24 cellular contexts compared by ENCODE assay signal in genomic region chr20:23562721-23563342, GRCh38. TPM values are rescaled to one million over a fixed set of nuclear protein-coding genes. Genes with fewer than 3 reads are reported as not detected.
"Had no signal": no experiment of that assay in that cellular context is flagged by ENCODE, and none has a peak within 500 bp of the region (broad histone marks: within the 10 kb centered on the region; RNA-seq: fewer than 3 reads in every experiment).

No MANE protein-coding gene starts in this region.

- H3K9me3 ChIP-seq: SJSA1 had no signal

- H3K4me3 ChIP-seq: SJSA1, SK-N-MC had no signal

- H3K27ac ChIP-seq: SJSA1, SK-N-MC had no signal

- DNase-seq: KBM-7, MV-4-11, NCI-H1048, NCI-H1105 treated with DMSO at 0.1 percent for 48 hours, NCI-H1417 treated with DMSO at 0.1 percent for 48 hours, NCI-H146, NCI-H1694 treated with DMSO at 0.1 percent for 48 hours, NCI-H1930, NCI-H2081, NCI-H2107, NCI-H2227 treated with DMSO at 0.1 percent for 48 hours, NCI-H510A, NCI-H524 treated with DMSO at 0.1 percent for 48 hours, NCI-H69, NCI-H774, Right ventricle myocardium superior, RPMI8226, SIG-M5 had no signal

- H3K4me1 ChIP-seq: SJSA1 had no signal

- H3K36me3 ChIP-seq: SJSA1 had no signal

- FAIRE-seq: RCC 7860 had no signal

RNA-seq across cellular contexts. Expression of gene CST9L, which starts 5.5 kb away (rescaled TPM):
- total RNA-seq: HT-29, LHCN-M2, MCF 10A, Right ventricle myocardium superior, SJSA1 had no signal

RNA-seq across cellular contexts. Expression of gene CST9, which starts 42.9 kb away (rescaled TPM):
- total RNA-seq: HT-29, LHCN-M2, MCF 10A, Right ventricle myocardium superior, SJSA1 had no signal
